Comparison of ENCODE assay signal across 8 cellular contexts in the genomic region with DNA sequence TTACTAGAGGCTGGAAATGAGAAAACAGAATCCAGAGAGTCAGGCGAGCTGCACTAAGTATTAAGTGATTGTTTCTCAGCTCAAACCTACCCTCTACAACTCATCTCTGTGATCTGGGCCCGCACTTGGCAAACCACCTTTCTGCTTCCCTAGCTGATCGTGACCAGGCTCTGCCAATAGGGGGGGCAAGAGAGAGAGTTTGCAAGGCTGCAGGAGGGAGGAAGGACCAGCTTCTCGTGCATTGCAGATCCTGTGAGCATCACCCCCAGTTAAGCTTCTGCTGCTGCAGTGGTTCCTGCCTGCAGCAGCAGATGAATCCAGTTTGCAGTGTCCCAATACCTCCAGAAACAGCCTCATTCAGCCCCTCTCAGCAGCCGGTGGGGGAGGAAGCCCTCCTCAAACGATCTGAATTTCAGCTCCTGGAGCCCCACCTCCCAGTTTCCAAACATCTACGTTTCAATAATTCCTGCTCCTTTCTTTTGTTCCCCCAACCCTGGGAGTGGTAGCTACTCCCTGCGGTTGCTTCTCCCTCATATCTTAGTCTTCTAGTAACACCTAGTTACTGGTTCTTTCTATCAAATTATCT.
A peak's percentile ranks its signal among the peaks of the same experiment; 100 is the strongest.
DNase-seq lines count a peak whose midpoint lies in the region; ATAC-seq and TF ChIP-seq lines count a peak whose summit lies in the region.

No MANE protein-coding gene starts in this region.

- H3K4me3 ChIP-seq in GM12864 (ENCODE audit: low read depth, low read length) = no peak overlapping the region

- ATAC-seq in GM18511 (IDR thresholded peaks at IDR 0.05; ENCODE audit: unreplicated experiment) (no peak), GM21825 (IDR thresholded peaks at IDR 0.05; ENCODE audit: unreplicated experiment) (no peak)

- peak; percentile 44 for DNase-seq in GM12864 (ENCODE audit: low read depth)
- peak; percentile 87 for DNase-seq in NAMALWA (ENCODE audit: low spot score)
- DNase-seq in T1000 (lab: John Stamatoyannopoulos, UW) = peak; percentile 14
- DNase-seq in hepatic stellate cell (ENCODE audit: low spot score) = peak; percentile 83
- DNase-seq in stimulated activated CD4-positive, alpha-beta T cell treated with anti-CD3 and anti-CD28 coated beads, Interleukin-12 subunit alpha, Interleukin-12 subunit beta, amount 100 ng/mL, for 24 hours (ENCODE audit: low read depth in 2 of 2) = peak; percentile 64 to 84

- H3K27ac ChIP-seq in angular gyrus (ENCODE audit: low read depth, low read length) = peak overlapping the region; percentile 54

- peak; percentile 94 for TF ChIP-seq CTCF in GM12864 (IDR thresholded peaks at IDR 0.05; ENCODE audit: low read depth, low read length, missing control alignments)

Comparison
In these comparisons a context has a peak if more than half of its experiments do, and no peak if none do; other contexts are left out.
1. DNase-seq: peak in every context shown above with its lines; median percentile 87 in NAMALWA; 83 in hepatic stellate cell; 74 in stimulated activated CD4-positive, alpha-beta T cell treated with anti-CD3 and anti-CD28 coated beads, Interleukin-12 subunit alpha, Interleukin-12 subunit beta, amount 100 ng/mL, for 24 hours; 44 in GM12864; 14 in T1000.